ENCODE assay signal across 16 cellular contexts in genomic region chr6:83824388-83824801, GRCh38. TPM values are rescaled to one million over a fixed set of nuclear protein-coding genes. Genes with fewer than 3 reads are reported as not detected.
DNase-seq lines count a peak whose midpoint lies in the region; TF ChIP-seq lines count a peak whose summit lies in the region.
"Had no signal": no experiment of that assay in that cellular context is flagged by ENCODE, and none has a peak within 500 bp of the region (broad histone marks: within the 10 kb centered on the region; RNA-seq: fewer than 3 reads in every experiment).

No MANE protein-coding gene starts in this region.

- no peak overlapping the region for H3K27ac ChIP-seq in mesenchymal stem cell (ENCODE audit: low read length, poor library complexity, severe bottlenecking)
- H3K27ac ChIP-seq: body of pancreas had no signal

- 0% methylated on average over 3 of the region's 3 CpGs for WGBS in mesenchymal stem cell

- DNase-seq in EH (ENCODE audit: low read depth) (peak; percentile 3), NCI-H460 (ENCODE audit: extremely low read depth, low read depth) (peak; percentile 38), dermis microvascular lymphatic vessel endothelial cell (ENCODE audit: low read depth in 2 of 2) (peak; percentile 47 to 94), mesenchymal stem cell (peak; percentile 87), GM13977 (ENCODE audit: low spot score) (no peak), SIG-M5 treated with dmso at 0.1 percent for 504 hours (lab: John Stamatoyannopoulos, UW; ENCODE audit: unreplicated experiment) (no peak), SHP77 treated with DMSO at 0.1 percent for 48 hours (lab: John Stamatoyannopoulos, UW) (no peak), cerebellar cortex (ENCODE audit: low spot score) (no peak)
- DNase-seq: activated CD8-positive, alpha-beta memory T cell treated with anti-CD3 and anti-CD28 coated beads for 24 hours; activated gamma-delta T cell treated with Interleukin-2 at 50 U/mL for 16 hours; DMS153; effector memory CD8-positive, alpha-beta T cell; MV-4-11 had no signal

- peaks cover 2% of the 10 kb centered on the region for H3K4me1 ChIP-seq in mesenchymal stem cell (ENCODE audit: control insufficient read depth, insufficient read depth, low read depth, low read length)
- H3K4me1 ChIP-seq: body of pancreas had no signal

- no peaks in the 10 kb centered on the region for H3K79me1 ChIP-seq in mesenchymal stem cell (replicated peaks; ENCODE audit: low read length, poor library complexity, severe bottlenecking)

- H2AFZ ChIP-seq in mesenchymal stem cell (ENCODE audit: low read depth, low read length): no peak overlapping the region

- H3K23ac ChIP-seq in mesenchymal stem cell (ENCODE audit: low read length in 2 of 2): no peak overlapping the region

- H3K4me3 ChIP-seq in mesenchymal stem cell (ENCODE audit: insufficient read depth in 1 of 2, low read depth in 1 of 2, low read length in 2 of 2): no peak overlapping the region
- H3K4me3 ChIP-seq: body of pancreas had no signal

- no peak overlapping the region for H4K91ac ChIP-seq in mesenchymal stem cell (ENCODE audit: low read length)

- no peak overlapping the region for H4K8ac ChIP-seq in mesenchymal stem cell (ENCODE audit: low read length)

- TF ChIP-seq CTCF in GM13977 (IDR thresholded peaks at IDR 0.05; ENCODE audit: extremely low read depth, insufficient read depth, missing control alignments): no peak

- H3K18ac ChIP-seq in mesenchymal stem cell (ENCODE audit: low read depth in 1 of 2, low read length in 2 of 2): no peak overlapping the region

- no peak overlapping the region for H3K14ac ChIP-seq in mesenchymal stem cell (ENCODE audit: low read length in 2 of 2)

- in situ Hi-C loops in GM13977 (cut with MboI; ENCODE audit: low pct_unique_long_range_greater_than_20kb, low sequenced_read_pairs, unreplicated experiment): no loop called here

- H2AK5ac ChIP-seq in mesenchymal stem cell (ENCODE audit: low read length, severe bottlenecking): no peak overlapping the region

- H2BK12ac ChIP-seq in mesenchymal stem cell (ENCODE audit: low read length in 2 of 2): no peak overlapping the region

- no peak overlapping the region for H2BK15ac ChIP-seq in mesenchymal stem cell (ENCODE audit: low read depth, poor library complexity, severe bottlenecking)

- H3K36me3 ChIP-seq in mesenchymal stem cell (ENCODE audit: control insufficient read depth in 1 of 2, insufficient read depth in 2 of 2, low read depth in 1 of 2, low read length in 2 of 2): no peaks in the 10 kb centered on the region

- H3K27me3 ChIP-seq in mesenchymal stem cell (ENCODE audit: control insufficient read depth in 1 of 2, insufficient read depth in 1 of 2, low read length in 2 of 2): no peaks in the 10 kb centered on the region
- H3K27me3 ChIP-seq: body of pancreas had no signal

- H2BK5ac ChIP-seq in mesenchymal stem cell (ENCODE audit: low read depth, low read length, poor library complexity, severe bottlenecking): no peak overlapping the region

- H3K4me2 ChIP-seq in mesenchymal stem cell (ENCODE audit: low read length, poor library complexity, severe bottlenecking): peak overlapping the region; percentile 39

- no peak overlapping the region for H3K4ac ChIP-seq in mesenchymal stem cell (ENCODE audit: low read depth in 1 of 2, low read length in 2 of 2)

- H3K9ac ChIP-seq in mesenchymal stem cell (ENCODE audit: low read length): no peak overlapping the region

- no peak overlapping the region for H2BK120ac ChIP-seq in mesenchymal stem cell (ENCODE audit: low read depth, low read length)

- no peaks in the 10 kb centered on the region for H3K9me3 ChIP-seq in mesenchymal stem cell (ENCODE audit: control insufficient read depth, low read length)
- H3K9me3 ChIP-seq: body of pancreas had no signal

RNA-seq across cellular contexts. Expression of gene RIPPLY2, which starts 28.8 kb away (rescaled TPM):
- total RNA-seq in NCI-H460 (2014; rRNA removed; shearing (Covaris generic)): not detected in 2 replicates
- polyA plus RNA-seq in NCI-H460 (2014; cell fraction: nucleus; rRNA removed): not detected in 2 replicates
- total RNA-seq in dermis microvascular lymphatic vessel endothelial cell: 0.13 and 0.51 TPM in 2 replicates
- polyA plus RNA-seq in mesenchymal stem cell (2013, experiment 1 of 2): not detected
- not detected for polyA plus RNA-seq in mesenchymal stem cell (2013, experiment 2 of 2)
- total RNA-seq: body of pancreas, kidney epithelial cell, subcutaneous adipose tissue had no signal

RNA-seq across cellular contexts. Expression of gene CYB5R4, which starts 35.1 kb away (rescaled TPM):
- 19.3 and 23.9 TPM in 2 replicates for total RNA-seq in NCI-H460 (2014; rRNA removed; shearing (Covaris generic))
- 7.1 and 27.8 TPM in 2 replicates for polyA plus RNA-seq in NCI-H460 (2014; cell fraction: nucleus; rRNA removed)
- total RNA-seq in dermis microvascular lymphatic vessel endothelial cell: 2.2 and 2.8 TPM in 2 replicates
- 9.5 TPM for polyA plus RNA-seq in mesenchymal stem cell (2013, experiment 1 of 2)
- polyA plus RNA-seq in mesenchymal stem cell (2013, experiment 2 of 2): 8.4 TPM

Comparison
In these comparisons a context has a peak if more than half of its experiments do, and no peak if none do; other contexts are left out.
1. DNase-seq: peak in EH (single experiment), NCI-H460 (single experiment), dermis microvascular lymphatic vessel endothelial cell (2 of 2) and mesenchymal stem cell (single experiment); none in GM13977 (single experiment), SIG-M5 treated with dmso at 0.1 percent for 504 hours (single experiment), SHP77 treated with DMSO at 0.1 percent for 48 hours (single experiment) and cerebellar cortex (single experiment).